In genomic region chr10:29870522-29871044, GRCh38 we compare ENCODE assay signal across 1 cellular context.
TF ChIP-seq lines count a peak whose summit lies in the region.

No MANE protein-coding gene starts in this region.

TF ChIP-seq in IMR-90, 13 proteins besides CTCF, POLR2A, EP300 and RAD21:
- no peak for TF ChIP-seq CHD1 (IDR thresholded peaks at IDR 0.05; ENCODE audit: low read depth, low read length)
- no peak for TF ChIP-seq CEBPB (IDR thresholded peaks at IDR 0.05; ENCODE audit: low read depth, low read length)
- TF ChIP-seq MAZ (IDR thresholded peaks at IDR 0.05; ENCODE audit: borderline replicate concordance, low read depth, low read length): no peak
- no peak for TF ChIP-seq FOS (IDR thresholded peaks at IDR 0.05; ENCODE audit: low read depth, low read length)
- TF ChIP-seq ELK1 (IDR thresholded peaks at IDR 0.05; ENCODE audit: borderline replicate concordance, low read depth, low read length): no peak
- TF ChIP-seq MAFK (IDR thresholded peaks at IDR 0.05; ENCODE audit: low read depth, low read length): no peak
- no peak for TF ChIP-seq NFE2L2 (IDR thresholded peaks at IDR 0.05; ENCODE audit: low read depth, low read length)
- TF ChIP-seq SMC3 (IDR thresholded peaks at IDR 0.05; ENCODE audit: low read depth, low read length): no peak
- no peak for TF ChIP-seq BHLHE40 (IDR thresholded peaks at IDR 0.05; ENCODE audit: low read depth, low read length)
- no peak for TF ChIP-seq MXI1 (IDR thresholded peaks at IDR 0.05; ENCODE audit: borderline replicate concordance, low read depth, low read length)
- no peak for TF ChIP-seq USF2 (IDR thresholded peaks at IDR 0.05; ENCODE audit: low read depth, low read length)
- no peak for TF ChIP-seq RCOR1 (IDR thresholded peaks at IDR 0.05; ENCODE audit: insufficient replicate concordance, low read length)
- no peak for TF ChIP-seq RFX5 (IDR thresholded peaks at IDR 0.05; ENCODE audit: low read depth, low read length)
